8 cellular contexts compared by ENCODE assay signal in the genomic region with DNA sequence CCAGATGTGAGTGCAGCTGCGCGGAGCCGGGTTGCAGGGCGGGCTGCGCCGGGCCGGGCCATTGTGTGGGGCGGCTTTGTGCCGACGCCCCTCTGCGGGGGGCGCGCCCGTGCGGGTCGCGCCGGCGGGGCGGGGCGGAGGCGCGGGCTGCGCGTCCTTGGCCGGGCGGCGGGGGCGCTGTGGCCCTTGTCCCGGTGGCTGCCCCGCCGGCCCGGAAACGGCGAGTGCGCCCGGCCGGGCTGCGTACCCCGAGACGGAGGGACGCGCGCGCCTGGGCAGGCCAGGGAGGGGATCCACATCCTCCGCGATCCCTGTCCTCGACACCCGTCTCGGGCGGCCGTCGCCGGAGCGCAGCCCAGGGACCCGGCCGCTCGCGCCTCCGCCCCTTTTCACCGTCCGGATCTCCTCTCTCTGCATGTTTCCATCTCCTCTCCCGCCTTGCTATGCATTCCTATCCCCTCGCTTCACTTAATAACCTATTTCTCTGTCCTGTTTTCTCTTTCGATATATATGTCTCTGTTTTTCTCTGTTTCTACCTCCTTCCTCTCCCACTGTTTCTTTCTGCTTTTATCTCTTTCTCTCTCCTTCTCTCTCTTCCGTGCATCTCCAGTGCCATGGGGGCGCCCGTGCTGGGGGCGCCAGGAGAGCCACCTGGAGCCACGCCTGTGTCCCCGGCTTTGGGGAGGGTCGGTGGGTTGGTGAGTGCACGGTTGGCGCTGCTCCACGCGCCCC. TPM values are rescaled to one million over a fixed set of nuclear protein-coding genes. Genes with fewer than 3 reads are reported as not detected.
DNase-seq lines count a peak whose midpoint lies in the region; ATAC-seq lines count a peak whose summit lies in the region.

No MANE protein-coding gene starts in this region.

- DNase-seq in SKM-1 treated with dmso at 0.1 percent for 144 hours (lab: John Stamatoyannopoulos, UW; ENCODE audit: unreplicated experiment): peak; percentile 6
- DNase-seq in SKM-1 (lab: John Stamatoyannopoulos, UW; ENCODE audit: unreplicated experiment): no peak
- DNase-seq in NCI-H69 (lab: John Stamatoyannopoulos, UW): peak; percentile 64
- peak; percentile 75 for DNase-seq in activated T-cell treated with anti-CD3 and anti-CD28 coated beads, Interleukin-2, amount 50 U/mL, for 1 hour
- peak; percentile 57 for DNase-seq in superior temporal gyrus (ENCODE audit: extremely low spot score)

- peak; percentile 32 for ATAC-seq in HG02870 (IDR thresholded peaks at IDR 0.05; ENCODE audit: unreplicated experiment)
- peak; percentile 41 for ATAC-seq in esophagus mucosa

- H3K36me3 ChIP-seq in muscle layer of duodenum (ENCODE audit: control insufficient read depth in 1 of 2, insufficient read depth in 2 of 2, low read length in 2 of 2): peaks cover 0 to 4% of the 10 kb centered on the region in 2 donors

- H3K27ac ChIP-seq in muscle layer of duodenum (ENCODE audit: low read length): peak overlapping the region; percentile 63

- no peaks in the 10 kb centered on the region for H3K27me3 ChIP-seq in muscle layer of duodenum (ENCODE audit: low read depth, low read length)

- peak overlapping the region; percentile 91 to 92 for H3K4me3 ChIP-seq in muscle layer of duodenum (ENCODE audit: low read depth in 1 of 2, low read length in 2 of 2)

- no peaks in the 10 kb centered on the region for H3K9me3 ChIP-seq in muscle layer of duodenum (ENCODE audit: control insufficient read depth in 1 of 2, low read length in 2 of 2)

- H3K4me1 ChIP-seq in muscle layer of duodenum (ENCODE audit: control insufficient read depth in 1 of 2, insufficient read depth in 2 of 2, low read length in 2 of 2): peaks cover 3 to 21% of the 10 kb centered on the region in 2 donors

RNA-seq across cellular contexts. Expression of a gene that starts 0.8 kb away (rescaled TPM):
- total RNA-seq in esophagus mucosa: 48.2 TPM
